8 cellular contexts compared by ENCODE assay signal in genomic region chr1:26784023-26784871, GRCh38. TPM values are rescaled to one million over a fixed set of nuclear protein-coding genes. Genes with fewer than 3 reads are reported as not detected.
DNase-seq lines count a peak whose midpoint lies in the region; ATAC-seq and TF ChIP-seq lines count a peak whose summit lies in the region.

No MANE protein-coding gene starts in this region.

- in situ Hi-C loops in astrocyte of the spinal cord (cut with HindIII; ENCODE audit: low sequenced_read_pairs) = no loop called here

- ATAC-seq in left lobe of liver (peak; percentile 59), thoracic aorta (ENCODE audit: insufficient number of reproducible peaks, low FRiP score, low read depth) (no peak), HG03432 (IDR thresholded peaks at IDR 0.05; ENCODE audit: unreplicated experiment) (no peak)

- H3K9me3 ChIP-seq in thoracic aorta = no peaks in the 10 kb centered on the region

- H3K4me3 ChIP-seq in astrocyte of the spinal cord (ENCODE audit: low read depth, low read length) (no peak overlapping the region), thoracic aorta (no peak overlapping the region)

- peaks cover 29 to 39% of the 10 kb centered on the region in 2 donors for H3K4me1 ChIP-seq in thoracic aorta (ENCODE audit: control insufficient read depth in 1 of 2, low read depth in 2 of 2)

- peak overlapping the region; percentile 31 to 99 for H3K27ac ChIP-seq in thoracic aorta

- no peaks in the 10 kb centered on the region for H3K27me3 ChIP-seq in thoracic aorta (replicated peaks; ENCODE audit: insufficient read depth)

- TF ChIP-seq CTCF in astrocyte of the spinal cord (IDR thresholded peaks at IDR 0.05; ENCODE audit: low read depth, low read length) = no peak
- TF ChIP-seq CTCF in thoracic aorta (IDR thresholded peaks at IDR 0.05) = no peak

- DNase-seq in DMS153 treated with DMSO at 0.1 percent for 48 hours (lab: John Stamatoyannopoulos, UW; ENCODE audit: unreplicated experiment) (peak; percentile 80), NCI-H1417 treated with DMSO at 0.1 percent for 48 hours (lab: John Stamatoyannopoulos, UW) (peak; percentile 55), astrocyte of the spinal cord (ENCODE audit: low read depth, low spot score) (peak; percentile 87), left lobe of liver (ENCODE audit: low spot score) (peak; percentile 96), thoracic aorta (ENCODE audit: low spot score) (no peak), NCI-H187 (lab: John Stamatoyannopoulos, UW) (no peak)
- DNase-seq in activated T-cell treated with anti-CD3 and anti-CD28 coated beads, Interleukin-2, amount 50 U/mL, for 1 hour = no peak

- H3K36me3 ChIP-seq in thoracic aorta = peaks cover 16% of the 10 kb centered on the region

RNA-seq across cellular contexts. Expression of gene PIGV, which starts 3.5 kb away (rescaled TPM):
- total RNA-seq in left lobe of liver (30.8 TPM), thoracic aorta (10 to 100 TPM; 13.5 to 22.9 TPM)

RNA-seq across cellular contexts. Expression of gene ZDHHC18, which starts 42.2 kb away (rescaled TPM):
- total RNA-seq in left lobe of liver = 10.3 TPM
- total RNA-seq in thoracic aorta = 10 to 100 TPM; 13.3 to 29.9 TPM

Comparison
In these comparisons a context has a peak if more than half of its experiments do, and no peak if none do; other contexts are left out.
1. DNase-seq: peak in DMS153 treated with DMSO at 0.1 percent for 48 hours (single experiment), NCI-H1417 treated with DMSO at 0.1 percent for 48 hours (single experiment), astrocyte of the spinal cord (single experiment) and left lobe of liver (single experiment); none in thoracic aorta (single experiment), NCI-H187 (0 of 2) and activated T-cell treated with anti-CD3 and anti-CD28 coated beads, Interleukin-2, amount 50 U/mL, for 1 hour (single experiment).